ENCODE assay signal across 18 cellular contexts in genomic region chr4:8557151-8558076, GRCh38. TPM values are rescaled to one million over a fixed set of nuclear protein-coding genes. Genes with fewer than 3 reads are reported as not detected.
"Had no signal": no experiment of that assay in that cellular context is flagged by ENCODE, and none has a peak within 500 bp of the region (broad histone marks: within the 10 kb centered on the region; RNA-seq: fewer than 3 reads in every experiment).

No MANE protein-coding gene starts in this region.

- H3K27ac ChIP-seq: dorsolateral prefrontal cortex, epithelial cell of prostate, hepatocyte, testis had no signal

- H3K9me3 ChIP-seq: testis had no signal

- H3K79me2 ChIP-seq: hepatocyte had no signal

- H2AFZ ChIP-seq: hepatocyte had no signal

- H3K4me1 ChIP-seq: testis had no signal

- H3K27me3 ChIP-seq: hepatocyte, testis had no signal

- ATAC-seq: activated CD8-positive, alpha-beta T cell treated with anti-CD3 and anti-CD28 coated beads for 36 hours; left cardiac atrium had no signal

- H3K4me2 ChIP-seq: hepatocyte had no signal

- DNase-seq: activated CD4-positive, alpha-beta T cell treated with anti-CD3 and anti-CD28 coated beads, Interleukin-2, amount 10 ng/mL, durations not matched to agents 24 days and 14 days; activated CD8-positive, alpha-beta T cell treated with anti-CD3 and anti-CD28 coated beads for 36 hours; activated naive CD4-positive, alpha-beta T cell treated with Interleukin-2 at 50 U/mL for 16 hours; activated T-cell treated with anti-CD3 and anti-CD28 coated beads, Interleukin-2, amount 50 U/mL, for 1 hour; anterior cingulate cortex; caudate nucleus; left cardiac atrium; nucleus accumbens; retina; T-helper 1 cell; T-helper 9 cell; testis had no signal

- H3K4me3 ChIP-seq: dorsolateral prefrontal cortex, hepatocyte, testis had no signal

RNA-seq across cellular contexts. Expression of gene GPR78, which starts 22.8 kb away (rescaled TPM):
- total RNA-seq: activated CD4-positive, alpha-beta T cell treated with anti-CD3 and anti-CD28 coated beads, Interleukin-2, amount 10 ng/mL, durations not matched to agents 24 days and 14 days; activated CD8-positive, alpha-beta T cell treated with anti-CD3 and anti-CD28 coated beads for 36 hours; activated T-helper 2 cell treated with anti-CD3 and anti-CD28 coated beads, Interferon-gamma antibody, Interleukin-2, Interleukin-4, amounts not matched to agents 10 μg/mL and 5 μg/mL and 100 μg/mL, durations not matched to agents 14 hours and 24 hours and 36 hours; glomerular endothelial cell; lower leg skin had no signal

RNA-seq across cellular contexts. Expression of gene CPZ, which starts 35.2 kb away (rescaled TPM):
- total RNA-seq: activated CD4-positive, alpha-beta T cell treated with anti-CD3 and anti-CD28 coated beads, Interleukin-2, amount 10 ng/mL, durations not matched to agents 24 days and 14 days; activated CD8-positive, alpha-beta T cell treated with anti-CD3 and anti-CD28 coated beads for 36 hours; activated T-helper 2 cell treated with anti-CD3 and anti-CD28 coated beads, Interferon-gamma antibody, Interleukin-2, Interleukin-4, amounts not matched to agents 10 μg/mL and 5 μg/mL and 100 μg/mL, durations not matched to agents 14 hours and 24 hours and 36 hours had no signal
